In the genomic region with DNA sequence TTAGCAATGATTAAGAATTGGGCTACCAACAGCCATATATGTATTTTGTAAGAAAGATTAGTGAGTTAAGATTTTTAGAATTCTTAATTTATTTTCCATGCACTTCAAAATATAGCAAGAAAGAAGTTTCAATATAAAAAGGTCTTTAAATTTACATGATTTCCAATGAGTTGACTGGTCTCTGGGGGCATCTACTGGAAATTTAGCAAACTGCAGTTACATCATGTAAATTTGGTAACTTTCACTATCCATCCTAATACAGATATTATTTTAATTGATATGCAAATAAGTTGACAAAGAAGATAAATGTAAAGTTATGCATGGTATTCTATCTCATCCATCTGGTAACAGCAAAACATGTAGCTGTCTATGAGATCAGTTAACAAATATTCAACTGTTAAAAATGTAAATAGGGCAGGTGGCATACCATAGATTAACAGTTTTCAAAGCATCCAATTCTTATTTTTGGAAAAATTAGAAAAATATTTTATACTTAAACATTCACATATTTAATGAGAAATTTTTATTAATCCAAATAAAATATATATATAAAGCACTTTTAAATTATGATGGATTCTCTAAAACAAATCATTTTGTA, we compare ENCODE assay signal across 8 cellular contexts. TPM values are rescaled to one million over a fixed set of nuclear protein-coding genes. Genes with fewer than 3 reads are reported as not detected.
A peak's percentile ranks its signal among the peaks of the same experiment; 100 is the strongest.
DNase-seq lines count a peak whose midpoint lies in the region; ATAC-seq and TF ChIP-seq lines count a peak whose summit lies in the region.

No MANE protein-coding gene starts in this region.

- H3K27ac Mint-ChIP-seq in mesothelial cell of epicardium = no peak overlapping the region

- no peak overlapping the region for H3K4me3 Mint-ChIP-seq in mesothelial cell of epicardium

- H3K27me3 Mint-ChIP-seq in mesothelial cell of epicardium (ENCODE audit: low read depth) = peaks cover 23% of the 10 kb centered on the region

- DNase-seq in DMS 273 (lab: John Stamatoyannopoulos, UW; ENCODE audit: unreplicated experiment) = peak; percentile 46
- no peak for DNase-seq in DMS 273 treated with DMSO at 0.1 percent for 48 hours (lab: John Stamatoyannopoulos, UW)
- peak; percentile 19 for DNase-seq in NCI-H748 (lab: John Stamatoyannopoulos, UW; ENCODE audit: unreplicated experiment)
- DNase-seq in cerebellum (ENCODE audit: low spot score) = peak; percentile 8
- no peak for DNase-seq in mesothelial cell of epicardium (ENCODE audit: low spot score in 2 of 2, unreplicated experiment in 2 of 2)

- TF ChIP-seq CTCF in mesothelial cell of epicardium (IDR thresholded peaks at IDR 0.05; ENCODE audit: unreplicated experiment) = peak; percentile 73

- H3K36me3 Mint-ChIP-seq in mesothelial cell of epicardium = no peaks in the 10 kb centered on the region

- H3K9me3 Mint-ChIP-seq in mesothelial cell of epicardium = no peaks in the 10 kb centered on the region

- H3K4me1 Mint-ChIP-seq in mesothelial cell of epicardium = no peaks in the 10 kb centered on the region

- ATAC-seq in GM21786 (IDR thresholded peaks at IDR 0.05; ENCODE audit: unreplicated experiment) (peak; percentile 70), HG03521 (IDR thresholded peaks at IDR 0.05; ENCODE audit: unreplicated experiment) (no peak), HG02870 (IDR thresholded peaks at IDR 0.05; ENCODE audit: unreplicated experiment) (no peak)

RNA-seq across cellular contexts. Expression of a gene that starts 29.1 kb away (rescaled TPM):
- total RNA-seq in cerebellum (2.1 TPM), mesothelial cell of epicardium (0.43 to 0.56 TPM (median 0.53 TPM) in 3 replicates)

Comparison
In these comparisons a context has a peak if more than half of its experiments do, and no peak if none do; other contexts are left out.
1. DNase-seq: peak in DMS 273 (single experiment), NCI-H748 (single experiment) and cerebellum (single experiment); none in DMS 273 treated with DMSO at 0.1 percent for 48 hours (single experiment) and mesothelial cell of epicardium (0 of 2).